ENCODE assay signal across 25 cellular contexts in the genomic region with DNA sequence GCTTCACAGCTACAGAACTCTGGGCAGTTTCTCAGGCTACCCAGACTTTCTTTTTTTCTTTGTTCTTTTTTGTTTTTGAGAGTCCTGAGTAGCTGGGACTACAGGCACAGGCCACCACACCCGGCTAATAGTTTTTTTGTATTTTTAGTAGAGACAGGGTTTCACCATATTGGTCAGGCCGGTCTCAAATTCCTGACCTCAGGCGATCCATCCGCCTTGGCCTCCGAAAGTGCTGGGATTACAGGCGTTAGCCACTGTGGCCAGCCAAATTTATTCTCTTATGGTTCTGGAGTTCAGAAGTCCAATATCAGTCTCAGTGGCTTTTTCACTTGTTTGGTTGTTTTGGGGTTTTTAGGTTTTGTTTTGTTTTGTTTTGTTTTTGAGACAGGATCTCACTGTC. TPM values are rescaled to one million over a fixed set of nuclear protein-coding genes. Genes with fewer than 3 reads are reported as not detected.
"Had no signal": no experiment of that assay in that cellular context is flagged by ENCODE, and none has a peak within 500 bp of the region (broad histone marks: within the 10 kb centered on the region; RNA-seq: fewer than 3 reads in every experiment).

No MANE protein-coding gene starts in this region.

- H3K4me2 ChIP-seq: PC-9, SK-N-SH had no signal

- FAIRE-seq: HepG2 had no signal

- H3K4me3 ChIP-seq: MG63, PC-9, Peyer's patch had no signal

- H2AFZ ChIP-seq: PC-9 had no signal

- H3K27ac ChIP-seq: PC-9, Peyer's patch had no signal

- H3K36me3 ChIP-seq: MG63, Peyer's patch had no signal

- H3K4me3 Mint-ChIP-seq: T-cell had no signal

- ATAC-seq: HepG2, T-cell had no signal

- H3K27me3 ChIP-seq: MG63, Peyer's patch had no signal

- H3K27ac Mint-ChIP-seq: T-cell had no signal

- H3K36me3 Mint-ChIP-seq: T-cell had no signal

- H3K9ac ChIP-seq: SK-N-SH had no signal

- H3K9me3 ChIP-seq: MG63, Peyer's patch, SK-N-SH had no signal

- H3K4me1 ChIP-seq: Peyer's patch had no signal

- H3K9me3 Mint-ChIP-seq: T-cell had no signal

- DNase-seq: IMR-90; Karpas-422; KG1; MG63; NCI-H1092; NCI-H1436; NCI-H187 treated with DMSO at 0.1 percent for 48 hours; NCI-H2029 treated with DMSO at 0.1 percent for 48 hours; NCI-H2171 treated with DMSO at 0.1 percent for 48 hours; NCI-H345; NCI-H446 treated with DMSO at 0.1 percent for 48 hours; NCI-H510A treated with DMSO at 0.1 percent for 48 hours; NCI-H69; NCI-H774; NK-92 treated with Interleukin-12 subunit alpha and Interleukin-12 subunit beta, amount 100 ng/mL, for 24 hours; OCI-M1; PC-9; Peyer's patch; Right ventricle myocardium superior; SIG-M5; SK-N-SH; SW 1271; T-cell had no signal

- H3K4me1 Mint-ChIP-seq: T-cell had no signal

RNA-seq across cellular contexts. Expression of a gene that starts 12.4 kb away (rescaled TPM):
- total RNA-seq: HepG2, IMR-90, PC-9, Peyer's patch, Right ventricle myocardium superior, RPMI7951, T-cell had no signal
- polyA plus RNA-seq: HepG2, IMR-90 had no signal
